Comparison of ENCODE assay signal across 2 cellular contexts in the genomic region with DNA sequence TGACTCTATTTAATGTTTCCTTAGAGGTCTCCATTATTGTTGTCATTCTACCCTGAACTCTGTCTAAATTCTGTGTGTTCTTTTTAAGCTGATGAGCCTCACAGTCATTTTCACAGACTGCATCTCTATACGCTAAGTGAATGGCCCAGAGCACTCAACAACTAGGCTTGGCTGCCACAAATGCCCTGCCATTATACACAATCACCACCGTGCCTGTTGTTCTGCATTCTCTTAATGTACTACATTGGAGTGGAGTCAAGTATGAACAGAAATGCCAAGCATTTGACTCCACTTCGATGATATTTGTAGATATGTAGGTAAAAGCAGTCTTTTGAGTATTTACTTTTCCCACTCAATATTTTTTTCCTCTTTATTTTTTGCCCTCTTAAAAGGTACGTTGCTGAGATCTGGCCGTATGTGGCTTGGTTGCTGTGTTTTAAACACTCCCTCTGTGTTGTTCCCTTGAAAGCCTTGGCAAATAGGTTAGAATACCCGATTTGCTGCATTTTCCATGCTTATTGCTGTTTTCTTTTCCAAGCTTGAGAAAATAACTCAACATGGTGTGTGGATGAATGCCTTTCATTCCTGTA.
TF ChIP-seq lines count a peak whose summit lies in the region.

No MANE protein-coding gene starts in this region.

TF ChIP-seq in IMR-90, 13 proteins besides CTCF, POLR2A, EP300 and RAD21:
- TF ChIP-seq RCOR1 (IDR thresholded peaks at IDR 0.05; ENCODE audit: insufficient replicate concordance, low read length) (no peak), CEBPB (IDR thresholded peaks at IDR 0.05; ENCODE audit: low read depth, low read length) (no peak), MAFK (IDR thresholded peaks at IDR 0.05; ENCODE audit: low read depth, low read length) (no peak), RFX5 (IDR thresholded peaks at IDR 0.05; ENCODE audit: low read depth, low read length) (no peak), MXI1 (IDR thresholded peaks at IDR 0.05; ENCODE audit: borderline replicate concordance, low read depth, low read length) (no peak), SMC3 (IDR thresholded peaks at IDR 0.05; ENCODE audit: low read depth, low read length) (no peak), MAZ (IDR thresholded peaks at IDR 0.05; ENCODE audit: borderline replicate concordance, low read depth, low read length) (no peak), FOS (IDR thresholded peaks at IDR 0.05; ENCODE audit: low read depth, low read length) (no peak), CHD1 (IDR thresholded peaks at IDR 0.05; ENCODE audit: low read depth, low read length) (no peak)
- TF ChIP-seq, protein P1, sequence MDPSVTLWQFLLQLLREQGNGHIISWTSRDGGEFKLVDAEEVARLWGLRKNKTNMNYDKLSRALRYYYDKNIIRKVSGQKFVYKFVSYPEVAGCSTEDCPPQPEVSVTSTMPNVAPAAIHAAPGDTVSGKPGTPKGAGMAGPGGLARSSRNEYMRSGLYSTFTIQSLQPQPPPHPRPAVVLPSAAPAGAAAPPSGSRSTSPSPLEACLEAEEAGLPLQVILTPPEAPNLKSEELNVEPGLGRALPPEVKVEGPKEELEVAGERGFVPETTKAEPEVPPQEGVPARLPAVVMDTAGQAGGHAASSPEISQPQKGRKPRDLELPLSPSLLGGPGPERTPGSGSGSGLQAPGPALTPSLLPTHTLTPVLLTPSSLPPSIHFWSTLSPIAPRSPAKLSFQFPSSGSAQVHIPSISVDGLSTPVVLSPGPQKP (IDR thresholded peaks at IDR 0.05; ENCODE audit: borderline replicate concordance, low read depth, low read length): no peak
- TF ChIP-seq, protein P2, sequence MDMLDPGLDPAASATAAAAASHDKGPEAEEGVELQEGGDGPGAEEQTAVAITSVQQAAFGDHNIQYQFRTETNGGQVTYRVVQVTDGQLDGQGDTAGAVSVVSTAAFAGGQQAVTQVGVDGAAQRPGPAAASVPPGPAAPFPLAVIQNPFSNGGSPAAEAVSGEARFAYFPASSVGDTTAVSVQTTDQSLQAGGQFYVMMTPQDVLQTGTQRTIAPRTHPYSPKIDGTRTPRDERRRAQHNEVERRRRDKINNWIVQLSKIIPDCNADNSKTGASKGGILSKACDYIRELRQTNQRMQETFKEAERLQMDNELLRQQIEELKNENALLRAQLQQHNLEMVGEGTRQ (IDR thresholded peaks at IDR 0.05; ENCODE audit: low read depth, low read length): no peak

TF ChIP-seq in HepG2, 621 proteins besides CTCF, POLR2A, EP300 and RAD21:
- TF ChIP-seq ZFYVE20 (CRISPR knock-in tag; IDR thresholded peaks at IDR 0.05; ENCODE audit: borderline replicate concordance, low read depth): no peak
- no peak for TF ChIP-seq ZNF101 (CRISPR knock-in tag; IDR thresholded peaks at IDR 0.05; ENCODE audit: borderline replicate concordance, low read depth)
- no peak for TF ChIP-seq PCBP1 (IDR thresholded peaks at IDR 0.05; ENCODE audit: borderline replicate concordance, low read depth, low read length)
- TF ChIP-seq, protein P3, sequence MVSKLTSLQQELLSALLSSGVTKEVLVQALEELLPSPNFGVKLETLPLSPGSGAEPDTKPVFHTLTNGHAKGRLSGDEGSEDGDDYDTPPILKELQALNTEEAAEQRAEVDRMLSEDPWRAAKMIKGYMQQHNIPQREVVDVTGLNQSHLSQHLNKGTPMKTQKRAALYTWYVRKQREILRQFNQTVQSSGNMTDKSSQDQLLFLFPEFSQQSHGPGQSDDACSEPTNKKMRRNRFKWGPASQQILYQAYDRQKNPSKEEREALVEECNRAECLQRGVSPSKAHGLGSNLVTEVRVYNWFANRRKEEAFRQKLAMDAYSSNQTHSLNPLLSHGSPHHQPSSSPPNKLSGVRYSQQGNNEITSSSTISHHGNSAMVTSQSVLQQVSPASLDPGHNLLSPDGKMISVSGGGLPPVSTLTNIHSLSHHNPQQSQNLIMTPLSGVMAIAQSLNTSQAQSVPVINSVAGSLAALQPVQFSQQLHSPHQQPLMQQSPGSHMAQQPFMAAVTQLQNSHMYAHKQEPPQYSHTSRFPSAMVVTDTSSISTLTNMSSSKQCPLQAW (CRISPR knock-in tag; IDR thresholded peaks at IDR 0.05): no peak
- no peak for TF ChIP-seq ZNF180 (CRISPR knock-in tag; IDR thresholded peaks at IDR 0.05; ENCODE audit: borderline replicate concordance, low read depth)
- TF ChIP-seq FOXA1 (IDR thresholded peaks at IDR 0.05): no peak
- TF ChIP-seq FOXA1 (CRISPR knock-in tag; IDR thresholded peaks at IDR 0.05): no peak
- TF ChIP-seq, protein P4, sequence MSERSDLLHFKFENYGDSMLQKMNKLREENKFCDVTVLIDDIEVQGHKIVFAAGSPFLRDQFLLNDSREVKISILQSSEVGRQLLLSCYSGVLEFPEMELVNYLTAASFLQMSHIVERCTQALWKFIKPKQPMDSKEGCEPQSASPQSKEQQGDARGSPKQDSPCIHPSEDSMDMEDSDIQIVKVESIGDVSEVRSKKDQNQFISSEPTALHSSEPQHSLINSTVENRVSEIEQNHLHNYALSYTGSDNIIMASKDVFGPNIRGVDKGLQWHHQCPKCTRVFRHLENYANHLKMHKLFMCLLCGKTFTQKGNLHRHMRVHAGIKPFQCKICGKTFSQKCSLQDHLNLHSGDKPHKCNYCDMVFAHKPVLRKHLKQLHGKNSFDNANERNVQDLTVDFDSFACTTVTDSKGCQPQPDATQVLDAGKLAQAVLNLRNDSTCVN (CRISPR knock-in tag; IDR thresholded peaks at IDR 0.05; ENCODE audit: borderline replicate concordance): no peak
- no peak for TF ChIP-seq SYNCRIP (IDR thresholded peaks at IDR 0.05; ENCODE audit: insufficient read depth, low read depth, low read length)
- TF ChIP-seq, protein P5, sequence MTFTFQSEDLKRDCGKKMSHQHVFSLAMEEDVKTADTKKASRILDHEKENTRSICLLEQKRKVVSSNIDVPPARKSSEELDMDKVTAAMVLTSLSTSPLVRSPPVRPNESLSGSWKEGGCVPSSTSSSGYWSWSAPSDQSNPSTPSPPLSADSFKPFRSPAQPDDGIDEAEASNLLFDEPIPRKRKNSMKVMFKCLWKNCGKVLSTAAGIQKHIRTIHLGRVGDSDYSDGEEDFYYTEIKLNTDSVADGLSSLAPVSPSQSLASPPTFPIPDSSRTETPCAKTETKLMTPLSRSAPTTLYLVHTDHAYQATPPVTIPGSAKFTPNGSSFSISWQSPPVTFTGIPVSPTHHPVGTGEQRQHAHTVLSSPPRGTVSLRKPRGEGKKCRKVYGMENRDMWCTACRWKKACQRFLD (CRISPR knock-in tag; IDR thresholded peaks at IDR 0.05; ENCODE audit: borderline replicate concordance): no peak
- TF ChIP-seq ZNF24 (IDR thresholded peaks at IDR 0.05): no peak
- TF ChIP-seq ZNF17 (CRISPR knock-in tag; IDR thresholded peaks at IDR 0.05): no peak
- TF ChIP-seq ZNF564 (CRISPR knock-in tag; IDR thresholded peaks at IDR 0.05): no peak
- TF ChIP-seq, protein P6, sequence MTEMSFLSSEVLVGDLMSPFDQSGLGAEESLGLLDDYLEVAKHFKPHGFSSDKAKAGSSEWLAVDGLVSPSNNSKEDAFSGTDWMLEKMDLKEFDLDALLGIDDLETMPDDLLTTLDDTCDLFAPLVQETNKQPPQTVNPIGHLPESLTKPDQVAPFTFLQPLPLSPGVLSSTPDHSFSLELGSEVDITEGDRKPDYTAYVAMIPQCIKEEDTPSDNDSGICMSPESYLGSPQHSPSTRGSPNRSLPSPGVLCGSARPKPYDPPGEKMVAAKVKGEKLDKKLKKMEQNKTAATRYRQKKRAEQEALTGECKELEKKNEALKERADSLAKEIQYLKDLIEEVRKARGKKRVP (CRISPR knock-in tag; IDR thresholded peaks at IDR 0.05): no peak
- no peak for TF ChIP-seq MEF2D (CRISPR knock-in tag; IDR thresholded peaks at IDR 0.05)
- no peak for TF ChIP-seq KAT8 (CRISPR knock-in tag; IDR thresholded peaks at IDR 0.05)
- TF ChIP-seq, protein P7, sequence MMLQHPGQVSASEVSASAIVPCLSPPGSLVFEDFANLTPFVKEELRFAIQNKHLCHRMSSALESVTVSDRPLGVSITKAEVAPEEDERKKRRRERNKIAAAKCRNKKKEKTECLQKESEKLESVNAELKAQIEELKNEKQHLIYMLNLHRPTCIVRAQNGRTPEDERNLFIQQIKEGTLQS (CRISPR knock-in tag; IDR thresholded peaks at IDR 0.05): no peak
- TF ChIP-seq ZNF83 (CRISPR knock-in tag; IDR thresholded peaks at IDR 0.05; ENCODE audit: borderline replicate concordance): no peak
- TF ChIP-seq SRSF4 (IDR thresholded peaks at IDR 0.05; ENCODE audit: low read depth, low read length, poor library complexity, severe bottlenecking): no peak
- TF ChIP-seq, protein P8, sequence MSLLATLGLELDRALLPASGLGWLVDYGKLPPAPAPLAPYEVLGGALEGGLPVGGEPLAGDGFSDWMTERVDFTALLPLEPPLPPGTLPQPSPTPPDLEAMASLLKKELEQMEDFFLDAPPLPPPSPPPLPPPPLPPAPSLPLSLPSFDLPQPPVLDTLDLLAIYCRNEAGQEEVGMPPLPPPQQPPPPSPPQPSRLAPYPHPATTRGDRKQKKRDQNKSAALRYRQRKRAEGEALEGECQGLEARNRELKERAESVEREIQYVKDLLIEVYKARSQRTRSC (CRISPR knock-in tag; IDR thresholded peaks at IDR 0.05; ENCODE audit: low read depth): no peak
